ENCODE assay signal across 16 cellular contexts in the genomic region with DNA sequence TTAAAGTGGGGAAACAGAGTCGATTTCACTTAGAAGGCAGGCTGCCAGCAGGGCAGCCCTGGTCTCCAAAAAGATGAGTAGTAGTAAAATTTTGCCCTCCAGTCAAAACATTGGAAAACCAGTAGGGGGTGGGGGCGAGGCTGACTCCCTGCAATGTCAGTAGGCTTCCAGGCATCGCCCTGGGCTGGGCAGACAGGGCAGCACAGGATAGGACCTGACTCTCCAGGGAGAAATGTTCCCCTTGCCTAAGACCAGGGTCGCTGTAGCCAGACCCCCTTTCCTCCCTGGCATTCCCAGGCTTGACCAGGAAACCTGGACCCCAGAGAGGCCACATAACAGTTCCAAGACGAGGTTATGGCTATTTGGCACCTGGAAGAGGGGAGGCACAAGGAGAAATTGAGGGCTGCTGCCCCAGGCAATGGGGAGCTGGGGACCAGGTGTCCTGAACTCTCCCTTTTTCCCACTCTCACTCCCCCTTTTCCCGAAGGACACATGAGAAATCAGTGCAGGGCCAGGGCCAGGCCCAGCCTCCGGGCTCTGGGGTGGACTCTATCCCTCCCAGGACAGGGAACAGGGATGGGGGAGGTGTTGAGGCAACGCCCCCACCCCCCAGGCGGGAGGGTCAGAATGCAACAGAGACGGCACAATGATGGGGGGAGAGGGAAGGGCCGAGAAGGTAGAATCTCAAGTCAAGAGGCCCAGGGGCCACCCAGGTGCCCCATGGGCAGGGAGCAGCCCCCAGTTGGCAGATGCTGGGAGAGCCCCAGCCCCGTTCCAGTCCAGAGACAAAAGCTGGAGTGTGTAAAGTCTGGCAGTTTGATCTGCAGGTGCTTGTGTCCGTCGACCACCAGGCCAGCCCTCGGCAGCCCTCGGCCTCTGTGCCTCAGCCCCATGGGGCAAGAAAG. TPM values are rescaled to one million over a fixed set of nuclear protein-coding genes. Genes with fewer than 3 reads are reported as not detected.
DNase-seq lines count a peak whose midpoint lies in the region; ATAC-seq, FAIRE-seq and TF ChIP-seq lines count a peak whose summit lies in the region.
"Had no signal": no experiment of that assay in that cellular context is flagged by ENCODE, and none has a peak within 500 bp of the region (broad histone marks: within the 10 kb centered on the region; RNA-seq: fewer than 3 reads in every experiment).

No MANE protein-coding gene starts in this region.

- H2BK5ac ChIP-seq in H1 (ENCODE audit: low read depth, low read length) = peak overlapping the region; percentile 39; the same call in 1 of the 2 replicates

- H4K5ac ChIP-seq in H1 (ENCODE audit: insufficient read length, low read depth, low read length) = no peak overlapping the region

- H2BK20ac ChIP-seq in H1 (ENCODE audit: low read length) = no peak overlapping the region

- no peak overlapping the region for H3K4me3 ChIP-seq in right atrium auricular region
- H3K4me3 ChIP-seq in H1 (ENCODE audit: extremely low read depth in 1 of 4, insufficient read depth in 2 of 4, low read depth in 3 of 4, low read length in 4 of 4) = no peak overlapping the region
- no peak overlapping the region for H3K4me3 ChIP-seq in thoracic aorta
- H3K4me3 ChIP-seq: left lung, testis had no signal

- WGBS in H1 (ENCODE audit: extremely low coverage in 1 of 2, insufficient coverage in 1 of 2, insufficient read length in 1 of 2, insufficient replicate concordance in 2 of 2, low coverage in 1 of 2, low lambda C conversion rate in 2 of 2, missing lambda C conversion rate in 1 of 2), 2 experiments = 73% methylated on average over 16 of the region's 16 CpGs; no CpG with 5 or more reads in 1 of the 2 experiments

- no peak for TF ChIP-seq RAD21 in H1 (IDR thresholded peaks at IDR 0.05 in 1 of 2, conservative IDR thresholded peaks at IDR 0.05 in 1 of 2; ENCODE audit: low read depth in 2 of 2, low read length in 2 of 2)

- H4K91ac ChIP-seq in H1 (replicated peaks; ENCODE audit: insufficient read length, low read length) = no peak overlapping the region

- CTCF ChIA-PET in H1 (lab: Charles Lee; ENCODE audit: partially characterized antibody) = interaction anchor here (1.2 to 21.6 kb wide), 7 partner anchors 11 to 40 kb away, joined by 3 to 299 read pairs (median 7); partner anchors contain the start of genes PDK2 and PPP1R9B

- H3K4me1 ChIP-seq in right atrium auricular region (peaks cover 0 to 45% of the 10 kb centered on the region in 2 donors), H1 (replicated peaks in 1 of 4; ENCODE audit: control insufficient read depth in 3 of 4, insufficient read depth in 4 of 4, low read length in 3 of 4) (peaks cover 8 to 30% (median 22%) of the 10 kb centered on the region in 4 experiments), thoracic aorta (ENCODE audit: control insufficient read depth in 1 of 2, low read depth in 2 of 2) (peaks cover 29 to 49% of the 10 kb centered on the region in 2 donors)

- H3K23ac ChIP-seq in H1 (ENCODE audit: insufficient read length) = no peak overlapping the region

- 0 out of 2 replicates have a peak overlapping the region, but pooled peaks have one; percentile 39 for H2BK12ac ChIP-seq in H1 (ENCODE audit: low read depth, low read length)

- H3K79me2 ChIP-seq in H1 (ENCODE audit: control insufficient read depth in 1 of 2, insufficient read depth in 2 of 2, low read length in 2 of 2) = no peaks in the 10 kb centered on the region

- DNase-seq in right atrium auricular region (ENCODE audit: low spot score) (no peak), cardiac septum (ENCODE audit: low spot score) (no peak), NCI-H69 (lab: John Stamatoyannopoulos, UW) (peak; percentile 26), H1 (ENCODE audit: low read depth in 1 of 2, low spot score in 2 of 2) (no peak), thoracic aorta (ENCODE audit: low spot score) (no peak), NCI-H187 treated with DMSO at 0.1 percent for 48 hours (lab: John Stamatoyannopoulos, UW) (no peak), globus pallidus (ENCODE audit: low spot score) (no peak), OCI-M2 (lab: John Stamatoyannopoulos, UW; ENCODE audit: unreplicated experiment) (no peak)
- DNase-seq: activated CD4-positive, CD25-positive, alpha-beta regulatory T cell treated with anti-CD3 and anti-CD28 coated beads, Interleukin-2, amount 50 U/mL, for 72 hours; effector CD4-positive, alpha-beta T cell; natural killer cell; NCI-H187; RPMI8226; stimulated activated CD4-positive, alpha-beta T cell treated with anti-CD3 and anti-CD28 coated beads, Interleukin-2, amount 100 ng/mL, for 24 hours; testis had no signal

- H3K9ac ChIP-seq in H1 (replicated peaks in 1 of 4; ENCODE audit: extremely low read depth in 1 of 4, low read depth in 3 of 4, low read length in 3 of 4) = no peak overlapping the region

- TF ChIP-seq EP300 in H1 (IDR thresholded peaks at IDR 0.05; ENCODE audit: borderline replicate concordance in 1 of 2, low read depth in 2 of 2, low read length in 2 of 2) = no peak

- H3K18ac ChIP-seq in H1 (ENCODE audit: extremely low read depth, low read length) = no peak overlapping the region

- POLR2A ChIA-PET in H1 (lab: Charles Lee; ENCODE audit: partially characterized antibody) = interaction anchor here (0.6 kb wide), 1 partner anchor 23 kb away, joined by 3 read pairs; no protein-coding TSS in a partner anchor

- H3K27ac ChIP-seq in right atrium auricular region (peak overlapping the region; percentile 77 to 88), H1 (ENCODE audit: low read depth, low read length) (no peak overlapping the region), thoracic aorta (peak overlapping the region; percentile 86 to 93)

- H4K8ac ChIP-seq in H1 (ENCODE audit: extremely low read depth, insufficient read depth, low read length) = no peak overlapping the region

- peaks cover 56% of the 10 kb centered on the region for H3K36me3 ChIP-seq in right atrium auricular region
- H3K36me3 ChIP-seq in H1 (ENCODE audit: control insufficient read depth in 2 of 4, insufficient read depth in 4 of 4, low read length in 3 of 4) = peaks cover 3 to 13% (median 12%) of the 10 kb centered on the region in 4 experiments; a peak in 5 of 8 replicates
- H3K36me3 ChIP-seq in thoracic aorta = peaks cover 49% of the 10 kb centered on the region

- no peak for TF ChIP-seq POLR2A in H1 (IDR thresholded peaks at IDR 0.05; ENCODE audit: control extremely low read depth in 1 of 2, low read depth in 2 of 2, low read length in 2 of 2)

- H3K9me3 ChIP-seq in right atrium auricular region (no peaks in the 10 kb centered on the region), H1 (ENCODE audit: insufficient read depth in 2 of 2, low read depth in 1 of 2, low read length in 1 of 2) (no peaks in the 10 kb centered on the region), thoracic aorta (no peaks in the 10 kb centered on the region)
- H3K9me3 ChIP-seq: left lung, testis had no signal

- intact Hi-C loops in cardiac septum (cut with DNase I) = no loop called here

- H3K27me3 ChIP-seq in right atrium auricular region (no peaks in the 10 kb centered on the region), H1 (replicated peaks in 1 of 4; ENCODE audit: control insufficient read depth in 3 of 4, extremely low read depth in 1 of 4, insufficient read depth in 3 of 4, low read length in 3 of 4) (peaks cover 0 to 11% (median 2%) of the 10 kb centered on the region in 4 experiments; a peak in 4 of 7 replicates), thoracic aorta (replicated peaks; ENCODE audit: insufficient read depth) (no peaks in the 10 kb centered on the region)
- H3K27me3 ChIP-seq: testis had no signal

- TF ChIP-seq CTCF in right atrium auricular region (IDR thresholded peaks at IDR 0.05) = peak in 1 of 2 donors; percentile 10
- no peak for TF ChIP-seq CTCF in H1 (IDR thresholded peaks at IDR 0.05; ENCODE audit: control extremely low read depth in 1 of 3, insufficient read depth in 1 of 3, low read depth in 1 of 3, low read length in 3 of 3)
- TF ChIP-seq CTCF in thoracic aorta (IDR thresholded peaks at IDR 0.05) = no peak

- H2AFZ ChIP-seq in H1 (ENCODE audit: low read length) = no peak overlapping the region

- peak overlapping the region in 1 of 2 experiments; percentile 47; a peak in 1 of 4 replicates for H3K4me2 ChIP-seq in H1 (ENCODE audit: insufficient read depth in 1 of 2, low read depth in 2 of 2, low read length in 2 of 2)

- H4K20me1 ChIP-seq in H1 (replicated peaks in 1 of 2; ENCODE audit: control insufficient read depth in 1 of 2, insufficient read depth in 2 of 2, low read length in 2 of 2) = peaks cover 0 to 3% of the 10 kb centered on the region in 2 experiments

- no peak overlapping the region for H2BK120ac ChIP-seq in H1 (replicated peaks; ENCODE audit: low read depth, low read length)

- 0 out of 2 replicates have a peak overlapping the region, but pooled peaks have one; percentile 46 for H2BK15ac ChIP-seq in H1 (ENCODE audit: low read length)

- H2AK5ac ChIP-seq in H1 (ENCODE audit: low read depth, low read length) = no peak overlapping the region

- H3K23me2 ChIP-seq in H1 (ENCODE audit: low read depth, low read length) = peaks cover 11% of the 10 kb centered on the region; the same call in 1 of the 2 replicates

- no peak overlapping the region for H3K14ac ChIP-seq in H1 (ENCODE audit: insufficient read length)

- H3K4ac ChIP-seq in H1 (replicated peaks; ENCODE audit: insufficient read length, low read depth, low read length) = no peak overlapping the region

- FAIRE-seq in H1 (lab: Jason Lieb, UNC) = no peak

- no peak overlapping the region for H3K56ac ChIP-seq in H1 (replicated peaks; ENCODE audit: insufficient read length, low read depth, low read length)

- H3K79me1 ChIP-seq in H1 (ENCODE audit: low read depth, low read length) = no peaks in the 10 kb centered on the region

- ATAC-seq in thoracic aorta (ENCODE audit: insufficient number of reproducible peaks, low FRiP score, low read depth) = no peak
- ATAC-seq: natural killer cell had no signal

RNA-seq across cellular contexts. Expression of gene SAMD14, which starts 4.5 kb away (rescaled TPM):
- total RNA-seq in right atrium auricular region (1 to 10 TPM in 1 of 2 donors, under 1 TPM in 1; 0.78 to 1.1 TPM), cardiac septum (4.4 TPM), thoracic aorta (10 to 100 TPM in 1 of 2 donors, 1 to 10 TPM in 1; 9.7 to 11.5 TPM)
- total RNA-seq in H1 (2021; fragmentation: NEBNext Ultra II Directional; extraction: Animal tissue kit (Norgen Biotek cat#: 25700)) = 5.8 and 5.9 TPM in 2 replicates
- 5.2 and 5.7 TPM in 2 replicates for polyA plus RNA-seq in H1 (2011; rRNA removed)
- polyA plus RNA-seq in H1 (2011; cell fraction: cytosol; rRNA removed) = 3.9 TPM
- polyA plus RNA-seq in H1 (2011; cell fraction: nucleus; rRNA removed) = 12.4 TPM
- polyA plus RNA-seq in H1 (2012, experiment 1 of 2) = 6.3 to 11.5 TPM (median 8.1 TPM) in 4 replicates
- polyA plus RNA-seq in H1 (2012, experiment 2 of 2) = 3.9 TPM
- polyA plus RNA-seq in H1 (2013, experiment 1 of 2) = 3.4 TPM
- polyA plus RNA-seq in H1 (2013, experiment 2 of 2) = 3.4 TPM
- polyA minus RNA-seq in H1 (2011; rRNA and poly(A)+ RNA removed) = 2.6 and 3.1 TPM in 2 replicates
- polyA minus RNA-seq in H1 (2011; cell fraction: cytosol; rRNA and poly(A)+ RNA removed) = 2.9 TPM
- 4.2 TPM for polyA minus RNA-seq in H1 (2011; cell fraction: nucleus; rRNA and poly(A)+ RNA removed)

RNA-seq across cellular contexts. Expression of gene PPP1R9B, which starts 16.0 kb away (rescaled TPM):
- total RNA-seq in right atrium auricular region (10 to 100 TPM; 16.9 to 24.2 TPM), cardiac septum (46.1 TPM), thoracic aorta (10 to 100 TPM; 53.3 to 67.1 TPM)
- 13.1 and 14.1 TPM in 2 replicates for total RNA-seq in H1 (2021; fragmentation: NEBNext Ultra II Directional; extraction: Animal tissue kit (Norgen Biotek cat#: 25700))
- polyA plus RNA-seq in H1 (2011; rRNA removed) = 5.2 and 6.1 TPM in 2 replicates
- 6.2 TPM for polyA plus RNA-seq in H1 (2011; cell fraction: cytosol; rRNA removed)
- 11.6 TPM for polyA plus RNA-seq in H1 (2011; cell fraction: nucleus; rRNA removed)
- 13.3 to 16.7 TPM (median 15.0 TPM) in 4 replicates for polyA plus RNA-seq in H1 (2012, experiment 1 of 2)
- polyA plus RNA-seq in H1 (2012, experiment 2 of 2) = 9.9 TPM
- 6.4 TPM for polyA plus RNA-seq in H1 (2013, experiment 1 of 2)
- 6.6 TPM for polyA plus RNA-seq in H1 (2013, experiment 2 of 2)
- polyA minus RNA-seq in H1 (2011; rRNA and poly(A)+ RNA removed) = 3.9 and 6.5 TPM in 2 replicates
- polyA minus RNA-seq in H1 (2011; cell fraction: cytosol; rRNA and poly(A)+ RNA removed) = 7.4 TPM
- 6.0 TPM for polyA minus RNA-seq in H1 (2011; cell fraction: nucleus; rRNA and poly(A)+ RNA removed)

RNA-seq across cellular contexts. Expression of gene SGCA, which starts 31.3 kb away (rescaled TPM):
- 100 to 1,000 TPM; 120 to 207 TPM for total RNA-seq in right atrium auricular region
- 159 TPM for total RNA-seq in cardiac septum
- total RNA-seq in H1 (2021; fragmentation: NEBNext Ultra II Directional; extraction: Animal tissue kit (Norgen Biotek cat#: 25700)) = not detected in 2 replicates
- polyA plus RNA-seq in H1 (2011; rRNA removed) = 0.12 and 0.36 TPM in 2 replicates
- 0.18 TPM for polyA plus RNA-seq in H1 (2011; cell fraction: cytosol; rRNA removed)
- 0.27 TPM for polyA plus RNA-seq in H1 (2011; cell fraction: nucleus; rRNA removed)
- polyA plus RNA-seq in H1 (2012, experiment 1 of 2) = 0.31 to 0.65 TPM in 2 of 4 replicates, not detected in the others
- polyA plus RNA-seq in H1 (2012, experiment 2 of 2) = 0.43 TPM
- polyA plus RNA-seq in H1 (2013, experiment 1 of 2) = 0.36 TPM
- 0.33 TPM for polyA plus RNA-seq in H1 (2013, experiment 2 of 2)
- polyA minus RNA-seq in H1 (2011; rRNA and poly(A)+ RNA removed) = not detected in 2 replicates
- not detected for polyA minus RNA-seq in H1 (2011; cell fraction: cytosol; rRNA and poly(A)+ RNA removed)
- not detected for polyA minus RNA-seq in H1 (2011; cell fraction: nucleus; rRNA and poly(A)+ RNA removed)
- 100 to 1,000 TPM in 1 of 2 donors, 10 to 100 TPM in 1; 95.5 to 158 TPM for total RNA-seq in thoracic aorta
- total RNA-seq: natural killer cell had no signal

RNA-seq across cellular contexts. Expression of gene PDK2, which starts 39.3 kb away (rescaled TPM):
- 100 to 1,000 TPM; 186 to 214 TPM for total RNA-seq in right atrium auricular region
- 131 TPM for total RNA-seq in cardiac septum
- total RNA-seq in H1 (2021; fragmentation: NEBNext Ultra II Directional; extraction: Animal tissue kit (Norgen Biotek cat#: 25700)) = 17.8 and 18.3 TPM in 2 replicates
- 121 and 154 TPM in 2 replicates for polyA plus RNA-seq in H1 (2011; rRNA removed)
- 49.3 TPM for polyA plus RNA-seq in H1 (2011; cell fraction: cytosol; rRNA removed)
- polyA plus RNA-seq in H1 (2011; cell fraction: nucleus; rRNA removed) = 74.7 TPM
- polyA plus RNA-seq in H1 (2012, experiment 1 of 2) = 14.5 to 28.8 TPM (median 21.8 TPM) in 4 replicates
- 16.0 TPM for polyA plus RNA-seq in H1 (2012, experiment 2 of 2)
- 17.4 TPM for polyA plus RNA-seq in H1 (2013, experiment 1 of 2)
- 17.7 TPM for polyA plus RNA-seq in H1 (2013, experiment 2 of 2)
- polyA minus RNA-seq in H1 (2011; rRNA and poly(A)+ RNA removed) = 63.4 and 70.8 TPM in 2 replicates
- 22.0 TPM for polyA minus RNA-seq in H1 (2011; cell fraction: cytosol; rRNA and poly(A)+ RNA removed)
- polyA minus RNA-seq in H1 (2011; cell fraction: nucleus; rRNA and poly(A)+ RNA removed) = 45.0 TPM
- 10 to 100 TPM; 35.5 to 74.9 TPM for total RNA-seq in thoracic aorta

Comparison
In these comparisons a context has a peak if more than half of its experiments do, and no peak if none do; other contexts are left out.
1. RNA of gene SGCA, which starts 31.3 kb away (total RNA-seq): 120 to 207 TPM in right atrium auricular region, 159 TPM in cardiac septum (single experiment) and 95.5 to 158 TPM in thoracic aorta; not detected in H1; every median in the first group is over 10 times any median in the second.